In the genomic region with DNA sequence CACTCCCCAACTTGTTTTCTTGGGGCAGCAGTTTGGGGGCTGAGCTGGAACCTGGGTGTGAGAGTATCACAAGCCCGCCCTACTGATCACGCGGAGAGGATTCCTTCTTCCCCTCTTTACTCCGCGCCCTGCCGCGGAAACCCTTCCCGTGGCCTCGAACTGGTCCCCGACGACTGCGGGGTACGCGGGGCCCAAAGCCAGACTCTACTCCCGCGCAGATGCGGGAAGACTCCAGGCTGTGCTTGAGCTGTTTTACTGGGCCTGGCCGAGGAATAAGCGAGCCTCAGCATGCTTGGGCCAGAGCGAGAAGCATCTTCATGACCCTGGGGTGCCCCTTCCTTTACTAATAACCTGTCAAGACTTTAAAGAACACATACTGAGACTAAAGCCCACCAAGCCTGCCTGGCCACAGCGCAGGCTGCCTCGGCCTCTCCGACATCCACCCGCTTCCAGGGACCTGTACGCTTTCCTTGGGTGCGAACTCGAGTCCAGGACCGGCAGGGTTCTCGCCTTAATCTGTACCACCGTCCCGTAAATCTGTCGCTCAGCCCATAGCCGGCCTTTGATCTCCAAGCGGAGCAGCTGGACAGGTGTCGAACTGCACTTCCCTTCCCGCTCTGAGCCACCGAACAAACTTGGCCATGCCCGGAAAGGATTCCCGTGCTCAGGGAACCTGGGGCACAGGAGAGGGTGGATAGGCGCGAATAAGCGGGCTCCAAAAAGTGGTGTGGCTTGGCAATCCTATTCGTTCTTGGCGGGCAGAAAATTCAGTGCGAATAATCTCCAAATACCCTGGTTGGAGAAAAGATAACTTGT, we compare ENCODE assay signal across 16 cellular contexts. TPM values are rescaled to one million over a fixed set of nuclear protein-coding genes. Genes with fewer than 3 reads are reported as not detected.
DNase-seq lines count a peak whose midpoint lies in the region; ATAC-seq lines count a peak whose summit lies in the region.
"Had no signal": no experiment of that assay in that cellular context is flagged by ENCODE, and none has a peak within 500 bp of the region (broad histone marks: within the 10 kb centered on the region; RNA-seq: fewer than 3 reads in every experiment).

No MANE protein-coding gene starts in this region.

- H3K36me3 ChIP-seq in HUES6 (ENCODE audit: control insufficient read depth, insufficient read depth, low read length) (no peaks in the 10 kb centered on the region), iPS-15b (ENCODE audit: control insufficient read depth, insufficient read depth, low read length) (no peaks in the 10 kb centered on the region), trophoblast cell (ENCODE audit: control insufficient read depth in 1 of 2, insufficient read depth in 2 of 2, low read length in 2 of 2) (no peaks in the 10 kb centered on the region)
- H3K36me3 ChIP-seq: HAP-1, heart left ventricle, neutrophil had no signal

- no peaks in the 10 kb centered on the region for H3K79me2 ChIP-seq in trophoblast cell (ENCODE audit: control insufficient read depth, insufficient read depth, low read length, poor library complexity)

- H3K9me3 ChIP-seq in HUES6 (ENCODE audit: control insufficient read depth, insufficient read depth, low read depth, low read length) = no peaks in the 10 kb centered on the region
- no peaks in the 10 kb centered on the region for H3K9me3 ChIP-seq in iPS-15b (ENCODE audit: control insufficient read depth, insufficient read depth, low read length)
- H3K9me3 ChIP-seq in trophoblast cell (ENCODE audit: insufficient read depth, low read depth, low read length) = peaks cover 4% of the 10 kb centered on the region
- H3K9me3 ChIP-seq: Caco-2, HAP-1, heart left ventricle, neutrophil had no signal

- H4K12ac ChIP-seq in trophoblast cell (ENCODE audit: low read depth, low read length) = no peak overlapping the region

- no peak overlapping the region for H3K18ac ChIP-seq in trophoblast cell (ENCODE audit: low read length)

- no peak overlapping the region for H3K14ac ChIP-seq in trophoblast cell (ENCODE audit: low read length)

- no peak for ATAC-seq in HG03280 (IDR thresholded peaks at IDR 0.05; ENCODE audit: unreplicated experiment)
- ATAC-seq: esophagus mucosa, heart left ventricle, left colon had no signal

- no CpG with 5 or more reads among the region's 45 CpGs for WGBS in trophoblast cell (ENCODE audit: extremely low coverage, insufficient coverage, insufficient read length)

- peak; percentile 59 for DNase-seq in activated CD8-positive, alpha-beta memory T cell treated with anti-CD3 and anti-CD28 coated beads for 24 hours
- no peak for DNase-seq in activated CD8-positive, alpha-beta memory T cell treated with anti-CD3 and anti-CD28 coated beads, Interleukin-2, amount 50 U/mL, for 4 hours
- peak in 1 of 2 donors; percentile 8 for DNase-seq in trophoblast cell
- DNase-seq in activated gamma-delta T cell (lab: John Stamatoyannopoulos, UW) = no peak
- no peak for DNase-seq in stimulated activated CD8-positive, alpha-beta memory T cell treated with anti-CD3 and anti-CD28 coated beads, Interleukin-4, amount 100 ng/mL, for 48 hours
- DNase-seq: Caco-2, heart left ventricle, left colon, NCI-H446 had no signal

- H3K27ac ChIP-seq in HUES6 (ENCODE audit: low read depth, low read length) = no peak overlapping the region
- no peak overlapping the region for H3K27ac ChIP-seq in trophoblast cell (ENCODE audit: low read depth, low read length)
- H3K27ac ChIP-seq: heart left ventricle, HL-60, neutrophil had no signal

- no peak overlapping the region for H2AFZ ChIP-seq in trophoblast cell (ENCODE audit: insufficient read depth, low read length, poor library complexity)

- peaks cover 100% of the 10 kb centered on the region for H3K27me3 ChIP-seq in HUES6 (ENCODE audit: control insufficient read depth, insufficient read depth, low read length)
- H3K27me3 ChIP-seq in iPS-15b (ENCODE audit: control insufficient read depth, insufficient read depth, low read length) = peaks cover 99% of the 10 kb centered on the region
- peaks cover 65% of the 10 kb centered on the region for H3K27me3 ChIP-seq in trophoblast cell (ENCODE audit: insufficient read depth, low read length)

- H4K8ac ChIP-seq in trophoblast cell (ENCODE audit: low read depth, low read length) = no peak overlapping the region

- no peak overlapping the region for H3K4ac ChIP-seq in trophoblast cell (ENCODE audit: low read depth, low read length)

- H3K23ac ChIP-seq in trophoblast cell (ENCODE audit: low read length) = no peak overlapping the region

- H3K4me3 ChIP-seq in HUES6 (ENCODE audit: low read depth, low read length) = peak overlapping the region; percentile 58
- peak overlapping the region; percentile 37 for H3K4me3 ChIP-seq in iPS-15b (ENCODE audit: low read depth, low read length)
- H3K4me3 ChIP-seq in trophoblast cell (ENCODE audit: low read depth, low read length) = no peak overlapping the region
- H3K4me3 ChIP-seq: HAP-1 had no signal

- no peak overlapping the region for H4K91ac ChIP-seq in trophoblast cell (ENCODE audit: low read depth, low read length)

- no peak overlapping the region for H3K9ac ChIP-seq in HUES6 (ENCODE audit: low read length)
- H3K9ac ChIP-seq in iPS-15b (ENCODE audit: low read depth, low read length) = no peak overlapping the region
- no peak overlapping the region for H3K9ac ChIP-seq in trophoblast cell (ENCODE audit: low read length)

- H3K4me2 ChIP-seq in trophoblast cell (ENCODE audit: low read length) = peak overlapping the region; percentile 7

- no peak overlapping the region for H2BK120ac ChIP-seq in trophoblast cell (ENCODE audit: insufficient read depth, low read length, poor library complexity)

- H2BK12ac ChIP-seq in trophoblast cell (ENCODE audit: low read length) = no peak overlapping the region

- H3K4me1 ChIP-seq in HUES6 (ENCODE audit: control insufficient read depth, insufficient read depth, low read length) (peaks cover 26% of the 10 kb centered on the region), iPS-15b (ENCODE audit: control insufficient read depth, insufficient read depth, low read length) (no peaks in the 10 kb centered on the region), trophoblast cell (ENCODE audit: control insufficient read depth in 1 of 2, insufficient read depth in 2 of 2, low read length in 2 of 2) (peaks cover 4 to 7% of the 10 kb centered on the region in 2 experiments)
- H3K4me1 ChIP-seq: Caco-2 had no signal

- no peak overlapping the region for H2BK5ac ChIP-seq in trophoblast cell (ENCODE audit: low read depth, low read length, poor library complexity)

- no peak overlapping the region for H2AK5ac ChIP-seq in trophoblast cell (ENCODE audit: low read length)

- H3K79me1 ChIP-seq in trophoblast cell (ENCODE audit: low read length) = no peaks in the 10 kb centered on the region

RNA-seq across cellular contexts. Expression of a gene that starts 55.0 kb away (rescaled TPM):
- polyA plus RNA-seq in trophoblast cell (2013) = 87.7 and 94.9 TPM in 2 replicates
